23 cellular contexts compared by ENCODE assay signal in the genomic region with DNA sequence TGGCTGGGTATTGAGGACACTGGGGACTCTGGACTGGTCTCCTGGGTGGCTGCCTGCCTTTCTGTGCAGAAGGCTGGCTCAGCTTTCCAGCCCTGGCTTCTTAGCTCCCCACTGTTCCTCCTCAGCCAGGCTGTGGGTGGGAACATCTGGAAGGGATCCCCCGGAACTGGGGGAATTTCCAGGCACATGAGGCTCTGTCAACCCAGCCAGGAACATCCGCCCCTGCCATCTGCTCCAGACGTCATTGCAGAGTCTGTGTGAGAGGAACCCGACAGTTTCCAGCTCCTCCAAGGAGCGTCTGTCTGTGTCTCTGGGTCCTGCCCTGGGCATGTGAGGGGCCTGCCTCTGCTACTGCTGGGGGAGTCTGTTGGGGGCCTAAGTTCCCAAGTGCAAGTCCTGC. TPM values are rescaled to one million over a fixed set of nuclear protein-coding genes. Genes with fewer than 3 reads are reported as not detected.
"Had no signal": no experiment of that assay in that cellular context is flagged by ENCODE, and none has a peak within 500 bp of the region (broad histone marks: within the 10 kb centered on the region; RNA-seq: fewer than 3 reads in every experiment).

No MANE protein-coding gene starts in this region.

- H3K36me3 ChIP-seq: adrenal gland, heart left ventricle, lower lobe of right lung, right atrium auricular region, tibial nerve had no signal

- DNase-seq: activated CD8-positive, alpha-beta memory T cell treated with anti-CD3 and anti-CD28 coated beads for 24 hours; activated CD8-positive, alpha-beta memory T cell treated with anti-CD3 and anti-CD28 coated beads, Interleukin-2, amount 50 U/mL, for 4 hours; activated naive CD4-positive, alpha-beta T cell; activated T-cell treated with anti-CD3 and anti-CD28 coated beads, Interleukin-2, amount 50 U/mL, for 4 hours; adrenal gland; heart left ventricle; lower lobe of right lung; naive thymus-derived CD4-positive, alpha-beta T cell; psoas muscle; stimulated activated CD4-positive, alpha-beta T cell treated with anti-CD3 and anti-CD28 coated beads, Interleukin-1b, Interleukin-23, amount 100 ng/mL, for 48 hours; substantia nigra; T-helper 9 cell had no signal

- ATAC-seq: activated T-cell treated with anti-CD3 and anti-CD28 coated beads, Interleukin-2, amount 50 U/mL, for 4 hours; heart left ventricle; left lobe of liver; lower lobe of right lung; naive thymus-derived CD4-positive, alpha-beta T cell; psoas muscle; WTC11 had no signal

- H3K27me3 ChIP-seq: right atrium auricular region had no signal

- H3K9me3 ChIP-seq: adrenal gland, heart left ventricle, lower lobe of right lung, psoas muscle, right atrium auricular region, tibial nerve had no signal

- H3K4me3 ChIP-seq: adrenal gland, heart left ventricle, lower lobe of right lung, psoas muscle, right atrium auricular region, tibial nerve had no signal

- H3K4me1 ChIP-seq: adrenal gland, lower lobe of right lung, right atrium auricular region, tibial nerve had no signal

- H3K27ac ChIP-seq: adrenal gland, heart left ventricle, lower lobe of right lung, psoas muscle, right atrium auricular region, tibial nerve had no signal

RNA-seq across cellular contexts. Expression of gene CRHR1, which starts 36.2 kb away (rescaled TPM):
- total RNA-seq: activated T-cell treated with anti-CD3 and anti-CD28 coated beads, Interleukin-2, amount 50 U/mL, for 4 hours; activated T-helper 2 cell treated with anti-CD3 and anti-CD28 coated beads, Interferon-gamma antibody, Interleukin-2, Interleukin-4, amounts not matched to agents 10 μg/mL and 5 μg/mL and 100 μg/mL, durations not matched to agents 14 hours and 24 hours and 36 hours; dermis microvascular lymphatic vessel endothelial cell; fibroblast of villous mesenchyme; kidney epithelial cell; left lobe of liver; lower lobe of right lung; mesenteric fat pad; naive thymus-derived CD4-positive, alpha-beta T cell; osteocyte; right atrium auricular region; T-helper 1 cell treated with Interleukin-12 subunit alpha and Interleukin-12 subunit beta and Interleukin-4 antibody, amounts not matched to agents 30 ng/mL and 1 ng/mL, for 36 hours; tibial nerve had no signal
